In the genomic region with DNA sequence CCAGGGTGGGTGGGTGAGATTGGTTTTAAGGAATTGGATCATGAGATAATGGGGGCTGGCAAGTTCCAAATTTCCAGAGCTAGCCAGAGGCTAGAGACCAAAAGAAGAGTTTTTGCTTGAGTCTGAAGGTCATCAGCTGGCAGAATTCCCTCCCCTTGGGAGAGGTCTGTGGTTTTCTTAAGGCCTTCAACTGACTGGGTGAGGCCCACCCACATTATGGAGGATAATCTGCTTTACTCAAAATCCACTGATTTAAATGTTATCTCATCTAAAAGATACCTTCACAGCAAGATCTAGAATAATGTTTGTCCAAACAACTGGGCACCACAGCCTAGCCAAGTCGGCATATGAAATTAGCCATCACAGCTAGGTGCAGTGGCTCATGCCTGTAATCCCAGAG, we compare ENCODE assay signal across 39 cellular contexts.
"Had no signal": no experiment of that assay in that cellular context is flagged by ENCODE, and none has a peak within 500 bp of the region (broad histone marks: within the 10 kb centered on the region; RNA-seq: fewer than 3 reads in every experiment).

No MANE protein-coding gene starts in this region.

- FAIRE-seq: astrocyte, bronchial epithelial cell had no signal

- H3K9me3 ChIP-seq: adrenal gland, ascending aorta, body of pancreas, breast epithelium had no signal

- H3K4me1 ChIP-seq: adrenal gland, breast epithelium had no signal

- H3K36me3 Mint-ChIP-seq: activated naive CD4-positive, alpha-beta T cell treated with anti-CD3 and anti-CD28 coated beads, Interleukin-2, amount 10 ng/mL, durations not matched to agents 7 days and 5 days; activated naive CD4-positive, alpha-beta T cell treated with anti-CD3 and anti-CD28 coated beads, Interleukin-2, amount 50 U/mL, for 24 hours; activated naive CD8-positive, alpha-beta T cell; activated naive CD8-positive, alpha-beta T cell treated with anti-CD3 and anti-CD28 coated beads for 36 hours; activated naive CD8-positive, alpha-beta T cell treated with anti-CD3 and anti-CD28 coated beads, Interleukin-2, amount 10 ng/mL, durations not matched to agents 7 days and 5 days; brain had no signal

- H3K27me3 Mint-ChIP-seq: activated naive CD4-positive, alpha-beta T cell treated with anti-CD3 and anti-CD28 coated beads, Interleukin-2, amount 50 U/mL, for 24 hours; activated naive CD8-positive, alpha-beta T cell treated with anti-CD3 and anti-CD28 coated beads for 36 hours had no signal

- H3K9me3 Mint-ChIP-seq: activated naive CD4-positive, alpha-beta T cell treated with anti-CD3 and anti-CD28 coated beads for 36 hours; activated naive CD4-positive, alpha-beta T cell treated with anti-CD3 and anti-CD28 coated beads, Interleukin-2, amount 50 U/mL, for 24 hours; activated naive CD8-positive, alpha-beta T cell treated with anti-CD3 and anti-CD28 coated beads for 36 hours; activated naive CD8-positive, alpha-beta T cell treated with anti-CD3 and anti-CD28 coated beads, Interleukin-2, amount 50 U/mL, for 24 hours; activated T-cell treated with anti-CD3 and anti-CD28 coated beads, Interleukin-2, amount 50 U/mL, for 24 hours; activated T-cell treated with anti-CD3 and anti-CD28 coated beads, Interleukin-2, amount 50 U/mL, for 4 hours; activated T-cell treated with anti-CD3 and anti-CD28 coated beads, Interleukin-2, amount 50 U/mL, for 72 hours; activated T-helper 1 cell treated with anti-CD3 and anti-CD28 coated beads, Interleukin-12 subunit alpha, Interleukin-12 subunit beta, Interleukin-2, Interleukin-4 antibody, amounts not matched to agents 30 ng/mL and 10 ng/mL and 1 ng/mL, durations not matched to agents 14 hours and 24 hours and 36 hours; activated T-helper 17 cell treated with anti-CD3 and anti-CD28 coated beads, Interleukin-2, amount 50 U/mL, for 72 hours; activated T-helper 2 cell treated with anti-CD3 and anti-CD28 coated beads, Interferon-gamma antibody, Interleukin-2, Interleukin-4, amounts not matched to agents 10 μg/mL and 5 μg/mL and 100 μg/mL, durations not matched to agents 14 hours and 24 hours and 36 hours; central memory CD8-positive, alpha-beta T cell had no signal

- H3K27ac Mint-ChIP-seq: activated naive CD4-positive, alpha-beta T cell treated with anti-CD3 and anti-CD28 coated beads for 36 hours; activated naive CD4-positive, alpha-beta T cell treated with anti-CD3 and anti-CD28 coated beads, Interleukin-2, amount 10 ng/mL, durations not matched to agents 7 days and 5 days; activated naive CD4-positive, alpha-beta T cell treated with anti-CD3 and anti-CD28 coated beads, Interleukin-2, amount 50 U/mL, for 24 hours; activated naive CD8-positive, alpha-beta T cell; activated naive CD8-positive, alpha-beta T cell treated with anti-CD3 and anti-CD28 coated beads for 36 hours; activated naive CD8-positive, alpha-beta T cell treated with anti-CD3 and anti-CD28 coated beads, Interleukin-2, amount 10 ng/mL, durations not matched to agents 7 days and 5 days; activated naive CD8-positive, alpha-beta T cell treated with anti-CD3 and anti-CD28 coated beads, Interleukin-2, amount 50 U/mL, for 24 hours; activated T-cell treated with anti-CD3 and anti-CD28 coated beads, Interleukin-2, amount 50 U/mL, for 24 hours; activated T-cell treated with anti-CD3 and anti-CD28 coated beads, Interleukin-2, amount 50 U/mL, for 72 hours; activated T-helper 1 cell treated with anti-CD3 and anti-CD28 coated beads, Interleukin-12 subunit alpha, Interleukin-12 subunit beta, Interleukin-2, Interleukin-4 antibody, amounts not matched to agents 30 ng/mL and 10 ng/mL and 1 ng/mL, durations not matched to agents 14 hours and 24 hours and 36 hours; activated T-helper 17 cell treated with anti-CD3 and anti-CD28 coated beads, Interleukin-2, amount 50 U/mL, for 72 hours; activated T-helper 2 cell treated with anti-CD3 and anti-CD28 coated beads, Interferon-gamma antibody, Interleukin-2, Interleukin-4, amounts not matched to agents 10 μg/mL and 5 μg/mL and 100 μg/mL, durations not matched to agents 14 hours and 24 hours and 36 hours had no signal

- ATAC-seq: activated naive CD4-positive, alpha-beta T cell treated with anti-CD3 and anti-CD28 coated beads, Interleukin-2, amount 50 U/mL, for 72 hours; activated naive CD8-positive, alpha-beta T cell treated with anti-CD3 and anti-CD28 coated beads, Interleukin-2, amount 50 U/mL, for 24 hours; activated T-cell treated with anti-CD3 and anti-CD28 coated beads, Interleukin-2, amount 50 U/mL, for 4 hours; activated T-cell treated with anti-CD3 and anti-CD28 coated beads, Interleukin-2, amount 50 U/mL, for 72 hours; activated T-helper 17 cell treated with anti-CD3 and anti-CD28 coated beads, Interleukin-2, amount 50 U/mL, for 72 hours had no signal

- H3K4me1 Mint-ChIP-seq: activated naive CD4-positive, alpha-beta T cell treated with anti-CD3 and anti-CD28 coated beads, Interleukin-2, amount 10 ng/mL, durations not matched to agents 7 days and 5 days; activated naive CD4-positive, alpha-beta T cell treated with anti-CD3 and anti-CD28 coated beads, Interleukin-2, amount 50 U/mL, for 24 hours; activated naive CD8-positive, alpha-beta T cell treated with anti-CD3 and anti-CD28 coated beads for 36 hours; activated naive CD8-positive, alpha-beta T cell treated with anti-CD3 and anti-CD28 coated beads, Interleukin-2, amount 10 ng/mL, durations not matched to agents 7 days and 5 days; activated naive CD8-positive, alpha-beta T cell treated with anti-CD3 and anti-CD28 coated beads, Interleukin-2, amount 50 U/mL, for 24 hours; activated T-helper 17 cell treated with anti-CD3 and anti-CD28 coated beads, Interleukin-2, amount 50 U/mL, for 72 hours; central memory CD8-positive, alpha-beta T cell had no signal

- H3K27ac ChIP-seq: adrenal gland, ascending aorta, brain microvascular endothelial cell, breast epithelium, cardiac muscle cell had no signal

- H3K27me3 ChIP-seq: ascending aorta, body of pancreas, brain microvascular endothelial cell, breast epithelium, cardiac muscle cell had no signal

- H3K36me3 ChIP-seq: adrenal gland, ascending aorta, brain microvascular endothelial cell, breast epithelium, cardiac muscle cell had no signal

- DNase-seq: activated effector memory CD4-positive, alpha-beta T cell treated with anti-CD3 and anti-CD28 coated beads, Interleukin-2, amount 50 U/mL, for 16 hours; activated effector memory CD4-positive, alpha-beta T cell treated with Interleukin-2 at 50 U/mL for 16 hours; activated gamma-delta T cell; activated gamma-delta T cell treated with Interleukin-2 at 50 U/mL for 16 hours; activated naive CD4-positive, alpha-beta T cell; activated naive CD4-positive, alpha-beta T cell treated with anti-CD3 and anti-CD28 coated beads for 36 hours; activated naive CD4-positive, alpha-beta T cell treated with anti-CD3 and anti-CD28 coated beads, Interleukin-2, amount 10 ng/mL, durations not matched to agents 7 days and 5 days; activated naive CD4-positive, alpha-beta T cell treated with anti-CD3 and anti-CD28 coated beads, Interleukin-2, amount 50 U/mL, for 16 hours; activated naive CD4-positive, alpha-beta T cell treated with Interleukin-2 at 50 U/mL for 16 hours; activated naive CD8-positive, alpha-beta T cell treated with anti-CD3 and anti-CD28 coated beads for 36 hours; activated naive CD8-positive, alpha-beta T cell treated with anti-CD3 and anti-CD28 coated beads, Interleukin-2, amount 10 ng/mL, durations not matched to agents 7 days and 5 days; activated naive CD8-positive, alpha-beta T cell treated with anti-CD3 and anti-CD28 coated beads, Interleukin-2, amount 50 U/mL, for 24 hours; activated T-cell treated with anti-CD3 and anti-CD28 coated beads, Interleukin-2, amount 50 U/mL, for 24 hours; activated T-cell treated with anti-CD3 and anti-CD28 coated beads, Interleukin-2, amount 50 U/mL, for 4 hours; activated T-cell treated with anti-CD3 and anti-CD28 coated beads, Interleukin-2, amount 50 U/mL, for 48 hours; activated T-cell treated with anti-CD3 and anti-CD28 coated beads, Interleukin-2, amount 50 U/mL, for 72 hours; adrenal gland; amniotic stem cell; amygdala; anterior cingulate cortex; aorta; body of pancreas; brain microvascular endothelial cell; caudate nucleus; central memory CD4-positive, alpha-beta T cell; cerebellar nuclear complex had no signal

- H3K4me3 ChIP-seq: adrenal gland, ascending aorta, body of pancreas, breast epithelium, cardiac muscle cell had no signal

- H3K4me3 Mint-ChIP-seq: activated naive CD4-positive, alpha-beta T cell treated with anti-CD3 and anti-CD28 coated beads for 36 hours; activated naive CD4-positive, alpha-beta T cell treated with anti-CD3 and anti-CD28 coated beads, Interleukin-2, amount 10 ng/mL, durations not matched to agents 7 days and 5 days; activated naive CD4-positive, alpha-beta T cell treated with anti-CD3 and anti-CD28 coated beads, Interleukin-2, amount 50 U/mL, for 24 hours; activated naive CD8-positive, alpha-beta T cell; activated naive CD8-positive, alpha-beta T cell treated with anti-CD3 and anti-CD28 coated beads for 36 hours; activated naive CD8-positive, alpha-beta T cell treated with anti-CD3 and anti-CD28 coated beads, Interleukin-2, amount 10 ng/mL, durations not matched to agents 7 days and 5 days; activated naive CD8-positive, alpha-beta T cell treated with anti-CD3 and anti-CD28 coated beads, Interleukin-2, amount 50 U/mL, for 24 hours; activated T-cell treated with anti-CD3 and anti-CD28 coated beads, Interleukin-2, amount 50 U/mL, for 24 hours; activated T-cell treated with anti-CD3 and anti-CD28 coated beads, Interleukin-2, amount 50 U/mL, for 4 hours; activated T-cell treated with anti-CD3 and anti-CD28 coated beads, Interleukin-2, amount 50 U/mL, for 72 hours; activated T-helper 1 cell treated with anti-CD3 and anti-CD28 coated beads, Interleukin-12 subunit alpha, Interleukin-12 subunit beta, Interleukin-2, Interleukin-4 antibody, amounts not matched to agents 30 ng/mL and 10 ng/mL and 1 ng/mL, durations not matched to agents 14 hours and 24 hours and 36 hours; activated T-helper 17 cell treated with anti-CD3 and anti-CD28 coated beads, Interleukin-2, amount 50 U/mL, for 72 hours; brain; central memory CD8-positive, alpha-beta T cell had no signal
